ENCODE assay signal across 20 cellular contexts in genomic region chr3:38119248-38119544, GRCh38. TPM values are rescaled to one million over a fixed set of nuclear protein-coding genes. Genes with fewer than 3 reads are reported as not detected.
DNase-seq lines count a peak whose midpoint lies in the region; ATAC-seq and TF ChIP-seq lines count a peak whose summit lies in the region.
"Had no signal": no experiment of that assay in that cellular context is flagged by ENCODE, and none has a peak within 500 bp of the region (broad histone marks: within the 10 kb centered on the region; RNA-seq: fewer than 3 reads in every experiment).

No MANE protein-coding gene starts in this region.

- H3K27ac Mint-ChIP-seq in central memory CD8-positive, alpha-beta T cell (ENCODE audit: low read depth), result peak overlapping the region; percentile 19

- peaks cover 14% of the 10 kb centered on the region for H3K36me3 Mint-ChIP-seq in central memory CD8-positive, alpha-beta T cell (ENCODE audit: insufficient read depth)

- no peak for TF ChIP-seq CTCF in heart right ventricle (IDR thresholded peaks at IDR 0.05)

- intact Hi-C loops in Right ventricle myocardium inferior (cut with DNase I) (loop anchor here (5.0 to 10.0 kb wide), 2 partner anchors 226 to 363 kb away; partner anchors contain the start of gene XYLB), heart right ventricle (cut with DNase I) (loop anchor here in 5 of 10 donors (5.0 to 10.0 kb wide), 4 partner anchors 226 to 363 kb away; partner anchors contain the start of gene XYLB (in 3 of the 5)), sciatic nerve (cut with DNase I) (loop anchor here (10.0 kb wide), 1 partner anchor 366 kb away; no protein-coding TSS in a partner anchor)

- no peaks in the 10 kb centered on the region for H3K9me3 ChIP-seq in heart right ventricle
- H3K9me3 ChIP-seq: BLaER1, Caco-2 had no signal

- no peak for ATAC-seq in Right ventricle myocardium inferior
- no peak for ATAC-seq in heart right ventricle
- ATAC-seq in central memory CD8-positive, alpha-beta T cell (replicated peaks; ENCODE audit: extremely low read depth, poor library complexity, severe bottlenecking), result no peak
- no peak for ATAC-seq in sciatic nerve
- ATAC-seq in HG03108 (IDR thresholded peaks at IDR 0.05; ENCODE audit: unreplicated experiment), result no peak
- ATAC-seq: GM12878, HCT116, Panc1 had no signal

- 97 to 100% methylated on average over 1 of the region's 1 CpG for WGBS in heart right ventricle, 2 donors

- H3K4me3 Mint-ChIP-seq in central memory CD8-positive, alpha-beta T cell, result no peak overlapping the region

- no peaks in the 10 kb centered on the region for H3K9me3 Mint-ChIP-seq in central memory CD8-positive, alpha-beta T cell

- H3K27me3 ChIP-seq in heart right ventricle, result peaks cover 0 to 3% (median 0%) of the 10 kb centered on the region in 7 donors
- H3K27me3 ChIP-seq in H7 (ENCODE audit: control insufficient read depth, insufficient read depth, low read length), result no peaks in the 10 kb centered on the region
- H3K27me3 ChIP-seq: BLaER1 had no signal

- peaks cover 0 to 47% (median 30%) of the 10 kb centered on the region in 9 donors for H3K36me3 ChIP-seq in heart right ventricle
- peaks cover 11% of the 10 kb centered on the region for H3K36me3 ChIP-seq in H7 (replicated peaks; ENCODE audit: control insufficient read depth, insufficient read depth, low read length)

- DNase-seq in Right ventricle myocardium inferior (ENCODE audit: missing footprints) (peak; percentile 7), heart right ventricle (no peak), H7 (peak; percentile 17), sciatic nerve (ENCODE audit: low spot score) (peak; percentile 34), DMS53 (lab: John Stamatoyannopoulos, UW) (no peak), D341Med (ENCODE audit: low spot score) (no peak)
- DNase-seq in central memory CD8-positive, alpha-beta T cell (ENCODE audit: low spot score in 2 of 2), result no peak
- DNase-seq: MV-4-11, NCI-H1417 treated with DMSO at 0.1 percent for 48 hours, NCI-H2029, NCI-H510A, SHP77 treated with DMSO at 0.1 percent for 48 hours had no signal

- no peak overlapping the region for H3K27ac ChIP-seq in heart right ventricle
- H3K27ac ChIP-seq: BLaER1 had no signal

- no peaks in the 10 kb centered on the region for H3K27me3 Mint-ChIP-seq in central memory CD8-positive, alpha-beta T cell

- peaks cover 26% of the 10 kb centered on the region for H3K4me1 Mint-ChIP-seq in central memory CD8-positive, alpha-beta T cell

- no peak overlapping the region for H3K4me3 ChIP-seq in heart right ventricle
- no peak overlapping the region for H3K4me3 ChIP-seq in H7 (ENCODE audit: insufficient read depth, low read depth, low read length)
- H3K4me3 ChIP-seq: BLaER1, GM12878 had no signal

- peaks cover 0 to 14% (median 4%) of the 10 kb centered on the region in 9 donors for H3K4me1 ChIP-seq in heart right ventricle

RNA-seq across cellular contexts. Expression of gene ACAA1, which starts 17.7 kb away (rescaled TPM):
- 116 TPM for total RNA-seq in Right ventricle myocardium inferior
- 100 to 1,000 TPM; 102 to 136 (median 117) TPM for total RNA-seq in heart right ventricle
- 100 to 1,000 TPM in 1 of 2 donors, 10 to 100 TPM in 1; 76.4 to 133 TPM for polyA plus RNA-seq in heart right ventricle
- 12.8 and 15.7 TPM in 2 replicates for total RNA-seq in H7 (2014; rRNA removed; shearing (Covaris generic))
- 67.6 TPM for total RNA-seq in sciatic nerve

RNA-seq across cellular contexts. Expression of gene MYD88, which starts 19.3 kb away (rescaled TPM):
- total RNA-seq in Right ventricle myocardium inferior (8.8 TPM), heart right ventricle (10 to 100 TPM in 2 of 10 donors, 1 to 10 TPM in 8; 4.2 to 22.3 (median 6.8) TPM), sciatic nerve (25.0 TPM)
- 10 to 100 TPM in 1 of 2 donors, 1 to 10 TPM in 1; 7.1 to 11.1 TPM for polyA plus RNA-seq in heart right ventricle
- 1.8 and 3.4 TPM in 2 replicates for total RNA-seq in H7 (2014; rRNA removed; shearing (Covaris generic))
- total RNA-seq: G401, HT1080 had no signal

RNA-seq across cellular contexts. Expression of gene OXSR1, which starts 46.1 kb away (rescaled TPM):
- 24.6 TPM for total RNA-seq in Right ventricle myocardium inferior
- 10 to 100 TPM; 27.3 to 38.4 (median 31.6) TPM for total RNA-seq in heart right ventricle
- polyA plus RNA-seq in heart right ventricle, result 10 to 100 TPM; 13.7 to 15.9 TPM
- total RNA-seq in H7 (2014; rRNA removed; shearing (Covaris generic)), result 25.5 and 30.9 TPM in 2 replicates
- 42.6 TPM for total RNA-seq in sciatic nerve

Comparison
In these comparisons a context has a peak if more than half of its experiments do, and no peak if none do; other contexts are left out.
1. DNase-seq: peak in Right ventricle myocardium inferior (single experiment), H7 (single experiment) and sciatic nerve (single experiment); none in heart right ventricle (0 of 2), central memory CD8-positive, alpha-beta T cell (0 of 2), DMS53 (single experiment) and D341Med (single experiment).